8 cellular contexts compared by ENCODE assay signal in genomic region chr1:85577421-85578320, GRCh38. TPM values are rescaled to one million over a fixed set of nuclear protein-coding genes. Genes with fewer than 3 reads are reported as not detected.
DNase-seq lines count a peak whose midpoint lies in the region; ATAC-seq and TF ChIP-seq lines count a peak whose summit lies in the region.

No MANE protein-coding gene starts in this region.

- no peak for TF ChIP-seq EP300 in esophagus muscularis mucosa (IDR thresholded peaks at IDR 0.05)

- TF ChIP-seq CTCF in esophagus muscularis mucosa (IDR thresholded peaks at IDR 0.05) = no peak

- H3K4me1 Mint-ChIP-seq in activated T-cell treated with anti-CD3 and anti-CD28 coated beads, Interleukin-2, amount 50 U/mL, for 24 hours (ENCODE audit: low read depth) = peaks cover 38% of the 10 kb centered on the region
- peaks cover 28 to 39% (median 30%) of the 10 kb centered on the region in 3 donors for H3K4me1 Mint-ChIP-seq in T-cell
- H3K4me1 Mint-ChIP-seq in natural killer cell treated with Interleukin-12 subunit alpha and Interleukin-12 subunit beta and Interleukin-15 and Interleukin-18, amount 100 ng/mL, for 72 hours (ENCODE audit: low read depth in 2 of 2) = peaks cover 0 to 10% of the 10 kb centered on the region in 2 donors

- CTCF ChIA-PET in T-cell (lab: Charles Lee) = interaction anchor here in 1 of 2 donors (0.6 kb wide), 1 partner anchor 662 kb away, joined by 3 read pairs; no protein-coding TSS in a partner anchor

- peak overlapping the region; percentile 99 to 100 (median 99) for H3K27ac ChIP-seq in esophagus muscularis mucosa (replicated peaks in 1 of 4)

- H3K27me3 ChIP-seq in esophagus muscularis mucosa = peaks cover 0 to 4% (median 0%) of the 10 kb centered on the region in 4 donors

- TF ChIP-seq POLR2A in esophagus muscularis mucosa (IDR thresholded peaks at IDR 0.05; ENCODE audit: low read depth) = no peak

- no peaks in the 10 kb centered on the region for H3K9me3 ChIP-seq in esophagus muscularis mucosa

- WGBS in esophagus muscularis mucosa = 13% methylated on average over 27 of the region's 33 CpGs

- POLR2A ChIA-PET in T-cell (lab: Charles Lee) = no interaction called here

- peaks cover 89% of the 10 kb centered on the region for H3K27me3 Mint-ChIP-seq in activated T-cell treated with anti-CD3 and anti-CD28 coated beads, Interleukin-2, amount 50 U/mL, for 24 hours
- peaks cover 64 to 77% of the 10 kb centered on the region in 2 donors for H3K27me3 Mint-ChIP-seq in T-cell
- peaks cover 51 to 58% of the 10 kb centered on the region in 2 donors for H3K27me3 Mint-ChIP-seq in natural killer cell treated with Interleukin-12 subunit alpha and Interleukin-12 subunit beta and Interleukin-15 and Interleukin-18, amount 100 ng/mL, for 72 hours

- peaks cover 1 to 15% (median 5%) of the 10 kb centered on the region in 4 donors for H3K36me3 ChIP-seq in esophagus muscularis mucosa

- intact Hi-C loops in esophagus muscularis mucosa (cut with DNase I) = no loop called here

- H3K27ac Mint-ChIP-seq in activated T-cell treated with anti-CD3 and anti-CD28 coated beads, Interleukin-2, amount 50 U/mL, for 24 hours = no peak overlapping the region
- H3K27ac Mint-ChIP-seq in T-cell = no peak overlapping the region
- H3K27ac Mint-ChIP-seq in natural killer cell treated with Interleukin-12 subunit alpha and Interleukin-12 subunit beta and Interleukin-15 and Interleukin-18, amount 100 ng/mL, for 72 hours = no peak overlapping the region

- peak overlapping the region; percentile 58 for H3K4me3 Mint-ChIP-seq in activated T-cell treated with anti-CD3 and anti-CD28 coated beads, Interleukin-2, amount 50 U/mL, for 24 hours
- peak overlapping the region; percentile 49 to 66 (median 65) for H3K4me3 Mint-ChIP-seq in T-cell
- H3K4me3 Mint-ChIP-seq in natural killer cell treated with Interleukin-12 subunit alpha and Interleukin-12 subunit beta and Interleukin-15 and Interleukin-18, amount 100 ng/mL, for 72 hours = peak overlapping the region; percentile 30

- DNase-seq in activated T-cell treated with anti-CD3 and anti-CD28 coated beads, Interleukin-2, amount 50 U/mL, for 24 hours = no peak
- no peak for DNase-seq in activated T-cell treated with anti-CD3 and anti-CD28 coated beads for 4 hours
- no peak for DNase-seq in T-cell
- peak; percentile 92 for DNase-seq in esophagus muscularis mucosa (ENCODE audit: extremely low spot score)
- DNase-seq in natural killer cell treated with Interleukin-12 subunit alpha and Interleukin-12 subunit beta and Interleukin-15 and Interleukin-18, amount 100 ng/mL, for 72 hours (ENCODE audit: low spot score) = no peak
- no peak for DNase-seq in pons (ENCODE audit: low spot score)
- no peak for DNase-seq in GM19238 (ENCODE audit: insufficient read length, low spot score)

- peaks cover 21 to 57% (median 44%) of the 10 kb centered on the region in 4 donors for H3K4me1 ChIP-seq in esophagus muscularis mucosa

- H3K4me3 ChIP-seq in esophagus muscularis mucosa = peak overlapping the region; percentile 70 to 91 (median 86)

- H3K36me3 Mint-ChIP-seq in activated T-cell treated with anti-CD3 and anti-CD28 coated beads, Interleukin-2, amount 50 U/mL, for 24 hours (ENCODE audit: low read depth) = no peaks in the 10 kb centered on the region
- no peaks in the 10 kb centered on the region for H3K36me3 Mint-ChIP-seq in T-cell
- H3K36me3 Mint-ChIP-seq in natural killer cell treated with Interleukin-12 subunit alpha and Interleukin-12 subunit beta and Interleukin-15 and Interleukin-18, amount 100 ng/mL, for 72 hours = no peaks in the 10 kb centered on the region

- ATAC-seq in HG02938 (IDR thresholded peaks at IDR 0.05; ENCODE audit: unreplicated experiment) = peak; percentile 22
- ATAC-seq in T-cell (replicated peaks in 1 of 4) = peak in 1 of 4 experiments; percentile 13
- peak in 1 of 2 donors; percentile 12 for ATAC-seq in natural killer cell treated with Interleukin-12 subunit alpha and Interleukin-12 subunit beta and Interleukin-15 and Interleukin-18, amount 100 ng/mL, for 72 hours

- H3K9me3 Mint-ChIP-seq in activated T-cell treated with anti-CD3 and anti-CD28 coated beads, Interleukin-2, amount 50 U/mL, for 24 hours = no peaks in the 10 kb centered on the region
- no peaks in the 10 kb centered on the region for H3K9me3 Mint-ChIP-seq in T-cell
- no peaks in the 10 kb centered on the region for H3K9me3 Mint-ChIP-seq in natural killer cell treated with Interleukin-12 subunit alpha and Interleukin-12 subunit beta and Interleukin-15 and Interleukin-18, amount 100 ng/mL, for 72 hours

RNA-seq across cellular contexts. Expression of gene CCN1, which starts 2.9 kb away (rescaled TPM):
- total RNA-seq in T-cell = 1 to 10 TPM in 2 of 5 donors, under 1 TPM in 1, not detected in 2; 0.70 to 1.2 (median 1.1) TPM
- 100 to 1,000 TPM in 1 of 4 donors, 10 to 100 TPM in 3; 65.4 to 157 (median 75.9) TPM for total RNA-seq in esophagus muscularis mucosa
- total RNA-seq in natural killer cell treated with Interleukin-12 subunit alpha and Interleukin-12 subunit beta and Interleukin-15 and Interleukin-18, amount 100 ng/mL, for 72 hours = not detected

Comparison
In these comparisons a context has a peak if more than half of its experiments do, and no peak if none do; other contexts are left out.
1. RNA of gene CCN1, which starts 2.9 kb away (total RNA-seq): 65.4 to 157 TPM in esophagus muscularis mucosa; 0.70 to 1.2 TPM in T-cell and not detected in natural killer cell treated with Interleukin-12 subunit alpha and Interleukin-12 subunit beta and Interleukin-15 and Interleukin-18, amount 100 ng/mL, for 72 hours; every median in the first group is over 10 times any median in the second.
2. Peak in every context shown above with its lines, with median percentiles within 50 percentile points of each other: H3K4me3 Mint-ChIP-seq.